In genomic region chr18:36412778-36413177, GRCh38 we compare ENCODE assay signal across 9 cellular contexts.
DNase-seq lines count a peak whose midpoint lies in the region; ATAC-seq and TF ChIP-seq lines count a peak whose summit lies in the region.
"Had no signal": no experiment of that assay in that cellular context is flagged by ENCODE, and none has a peak within 500 bp of the region (broad histone marks: within the 10 kb centered on the region; RNA-seq: fewer than 3 reads in every experiment).

No MANE protein-coding gene starts in this region.

- H4K20me1 ChIP-seq in OCI-LY3 (ENCODE audit: insufficient read depth, low read length) = no peaks in the 10 kb centered on the region

- peak; percentile 74 for ATAC-seq in GM18867 (IDR thresholded peaks at IDR 0.05; ENCODE audit: unreplicated experiment)
- no peak for ATAC-seq in GM18517 (IDR thresholded peaks at IDR 0.05; ENCODE audit: unreplicated experiment)
- no peak for ATAC-seq in stimulated activated effector memory CD8-positive, alpha-beta T cell treated with anti-CD3 and anti-CD28 coated beads, Interleukin-12 subunit alpha, Interleukin-12 subunit beta, amount 100 ng/mL, for 72 hours
- ATAC-seq in GM19395 (IDR thresholded peaks at IDR 0.05; ENCODE audit: unreplicated experiment) = no peak

- no peak overlapping the region for H3K4me3 Mint-ChIP-seq in stimulated activated effector memory CD8-positive, alpha-beta T cell treated with anti-CD3 and anti-CD28 coated beads, Interleukin-12 subunit alpha, Interleukin-12 subunit beta, amount 100 ng/mL, for 72 hours

- 0 out of 2 replicates have a peak, but pooled peaks cover 4% of the 10 kb centered on the region for H3K27me3 ChIP-seq in OCI-LY3 (ENCODE audit: low read depth, low read length)
- H3K27me3 ChIP-seq: ascending aorta had no signal

- no peaks in the 10 kb centered on the region for H3K36me3 ChIP-seq in OCI-LY3 (replicated peaks; ENCODE audit: low read depth, low read length)
- H3K36me3 ChIP-seq: ascending aorta had no signal

- H3K36me3 Mint-ChIP-seq in stimulated activated effector memory CD8-positive, alpha-beta T cell treated with anti-CD3 and anti-CD28 coated beads, Interleukin-12 subunit alpha, Interleukin-12 subunit beta, amount 100 ng/mL, for 72 hours = no peaks in the 10 kb centered on the region

- CTCF ChIA-PET in AG04449 (lab: Yijun Ruan, JAX) = interaction anchor here (0.7 to 3.2 kb wide), 17 partner anchors 8 to 344 kb away, joined by 3 to 13 read pairs (median 4); no protein-coding TSS in a partner anchor

- H3K4me1 ChIP-seq in OCI-LY3 (ENCODE audit: low read length) = no peaks in the 10 kb centered on the region

- TF ChIP-seq CTCF in AG04449 (IDR thresholded peaks at IDR 0.05; ENCODE audit: insufficient read depth, low read length, missing control alignments) = peak; percentile 43
- peak; percentile 36 for TF ChIP-seq CTCF in OCI-LY3 (IDR thresholded peaks at IDR 0.05; ENCODE audit: low read depth, low read length)
- TF ChIP-seq CTCF in fibroblast of villous mesenchyme (IDR thresholded peaks at IDR 0.05; ENCODE audit: insufficient read depth, low read depth, low read length) = peak; percentile 45

- H3K79me2 ChIP-seq in OCI-LY3 (ENCODE audit: low read length) = no peaks in the 10 kb centered on the region

- POLR2A ChIA-PET in AG04449 (lab: Yijun Ruan, JAX) = no interaction called here

- H3K27ac ChIP-seq in OCI-LY3 (ENCODE audit: low read length) = no peak overlapping the region

- H3K9me3 ChIP-seq in OCI-LY3 (ENCODE audit: insufficient read depth, low read length) = no peaks in the 10 kb centered on the region
- H3K9me3 ChIP-seq: ascending aorta had no signal

- H3K9me3 Mint-ChIP-seq in stimulated activated effector memory CD8-positive, alpha-beta T cell treated with anti-CD3 and anti-CD28 coated beads, Interleukin-12 subunit alpha, Interleukin-12 subunit beta, amount 100 ng/mL, for 72 hours = no peaks in the 10 kb centered on the region

- H3K4me1 Mint-ChIP-seq in stimulated activated effector memory CD8-positive, alpha-beta T cell treated with anti-CD3 and anti-CD28 coated beads, Interleukin-12 subunit alpha, Interleukin-12 subunit beta, amount 100 ng/mL, for 72 hours = no peaks in the 10 kb centered on the region

- no peak overlapping the region for H3K4me3 ChIP-seq in AG04449 (ENCODE audit: low read depth, low read length)
- no peak overlapping the region for H3K4me3 ChIP-seq in OCI-LY3 (ENCODE audit: low read length)
- no peak overlapping the region for H3K4me3 ChIP-seq in fibroblast of villous mesenchyme (ENCODE audit: low read depth, low read length)
- H3K4me3 ChIP-seq: ascending aorta had no signal

- DNase-seq in AG04449 (ENCODE audit: low read depth, low spot score) = no peak
- peak; percentile 11 for DNase-seq in fibroblast of villous mesenchyme (ENCODE audit: low read depth)
- DNase-seq in NCI-H1436 treated with DMSO at 0.1 percent for 48 hours (lab: John Stamatoyannopoulos, UW) = no peak
- no peak for DNase-seq in stimulated activated effector memory CD8-positive, alpha-beta T cell treated with anti-CD3 and anti-CD28 coated beads, Interleukin-12 subunit alpha, Interleukin-12 subunit beta, amount 100 ng/mL, for 72 hours (ENCODE audit: low spot score in 2 of 2)

- H3K9ac ChIP-seq in OCI-LY3 (ENCODE audit: low read length) = no peak overlapping the region

- H3K4me2 ChIP-seq in OCI-LY3 (ENCODE audit: low read length) = no peak overlapping the region

- no peak overlapping the region for H2AFZ ChIP-seq in OCI-LY3 (ENCODE audit: low read depth, low read length)

- no peak overlapping the region for H3K27ac Mint-ChIP-seq in stimulated activated effector memory CD8-positive, alpha-beta T cell treated with anti-CD3 and anti-CD28 coated beads, Interleukin-12 subunit alpha, Interleukin-12 subunit beta, amount 100 ng/mL, for 72 hours
